In the genomic region with DNA sequence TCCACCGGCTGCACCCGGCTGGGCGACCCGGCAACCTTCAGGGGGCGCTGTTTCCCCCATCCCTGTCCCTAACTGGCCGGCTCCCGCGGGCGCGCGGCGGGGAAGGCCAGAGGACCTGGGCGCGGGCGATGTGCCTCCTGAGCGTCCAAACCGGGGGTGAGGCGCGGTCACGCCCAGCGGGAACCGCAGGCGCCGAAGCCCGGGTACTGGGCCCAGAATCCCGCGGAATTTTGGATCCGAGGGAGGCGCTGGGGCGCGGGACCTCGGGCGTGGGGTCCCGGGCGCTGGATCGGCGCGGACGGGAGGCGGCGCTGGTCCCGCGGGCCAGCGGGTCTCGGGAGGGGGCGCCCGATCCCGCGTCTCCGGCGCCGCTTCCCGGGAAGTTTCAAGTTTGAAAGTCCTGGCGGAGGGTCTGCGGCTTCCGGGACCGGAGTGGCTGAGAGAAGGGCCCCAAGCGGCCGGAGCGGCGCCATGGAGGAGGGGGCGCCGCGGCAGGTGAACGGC, we compare ENCODE assay signal across 8 cellular contexts. TPM values are rescaled to one million over a fixed set of nuclear protein-coding genes. Genes with fewer than 3 reads are reported as not detected.
DNase-seq lines count a peak whose midpoint lies in the region; ATAC-seq and TF ChIP-seq lines count a peak whose summit lies in the region.

Gene PKN3, plus strand, starts transcription at position 59 of the 504 bp plus-strand sequence. Its CDS starts 413 bp downstream, at position 472.

- H3K4me1 ChIP-seq in SJCRH30 (no peaks in the 10 kb centered on the region), thoracic aorta (ENCODE audit: control insufficient read depth in 1 of 2, low read depth in 2 of 2) (peaks cover 0 to 8% of the 10 kb centered on the region in 2 donors)

- H3K27ac ChIP-seq in SJCRH30 (peak within 1 kb of the TSS; percentile 68), thoracic aorta (peak within 1 kb of the TSS in 1 of 2 donors; percentile 33)

- H3K9me3 ChIP-seq in SJCRH30 (replicated peaks), result no peaks in the 10 kb centered on the region
- H3K9me3 ChIP-seq in thoracic aorta, result no peaks in the 10 kb centered on the region

- H3K4me3 ChIP-seq in SJCRH30 (peak within 1 kb of the TSS; percentile 76), thoracic aorta (peak within 1 kb of the TSS; percentile 85)

- ATAC-seq in GM21381 (IDR thresholded peaks at IDR 0.05; ENCODE audit: unreplicated experiment), result peak; percentile 71
- ATAC-seq in omental fat pad (ENCODE audit: low FRiP score), result peak; percentile 87
- peak; percentile 51 for ATAC-seq in thoracic aorta (ENCODE audit: insufficient number of reproducible peaks, low FRiP score, low read depth)

- peak in 2 of 3 donors; percentile 79 to 81 for TF ChIP-seq CTCF in omental fat pad (IDR thresholded peaks at IDR 0.05)
- peak; percentile 88 for TF ChIP-seq CTCF in thoracic aorta (IDR thresholded peaks at IDR 0.05)

- peak; percentile 64 for DNase-seq in DMS 273 treated with DMSO at 0.1 percent for 48 hours (lab: John Stamatoyannopoulos, UW)
- DNase-seq in HuH-7.5 (ENCODE audit: low spot score), result peak; percentile 97
- peak; percentile 95 to 97 for DNase-seq in SJCRH30
- peak; percentile 68 to 81 (median 78) for DNase-seq in activated naive CD4-positive, alpha-beta T cell (lab: John Stamatoyannopoulos, UW)
- peak; percentile 92 for DNase-seq in germinal center (ENCODE audit: low spot score)
- DNase-seq in omental fat pad (ENCODE audit: low spot score), result peak; percentile 72
- peak; percentile 45 for DNase-seq in thoracic aorta (ENCODE audit: low spot score)

- H3K36me3 ChIP-seq in SJCRH30 (peaks cover 12% of the 10 kb centered on the region), thoracic aorta (no peaks in the 10 kb centered on the region)

- H3K27me3 ChIP-seq in SJCRH30 (no peaks in the 10 kb centered on the region), thoracic aorta (replicated peaks; ENCODE audit: insufficient read depth) (no peaks in the 10 kb centered on the region)

RNA-seq across cellular contexts. Expression of gene PKN3, which starts in this region (rescaled TPM):
- 15.8 and 20.2 TPM in 2 replicates for total RNA-seq in SJCRH30 (2014; rRNA removed; shearing (Covaris generic))
- total RNA-seq in omental fat pad, result 10 to 100 TPM in 1 of 4 donors, 1 to 10 TPM in 3; 4.2 to 12.0 (median 7.5) TPM
- total RNA-seq in thoracic aorta, result 1 to 10 TPM; 4.4 to 4.7 TPM

Comparison
In these comparisons a context has a peak if more than half of its experiments do, and no peak if none do; other contexts are left out.
1. DNase-seq: peak in every context shown above with its lines; median percentile 97 in HuH-7.5; 96 in SJCRH30; 92 in germinal center; 78 in activated naive CD4-positive, alpha-beta T cell; 72 in omental fat pad; 64 in DMS 273 treated with DMSO at 0.1 percent for 48 hours; 45 in thoracic aorta.